In the genomic region with DNA sequence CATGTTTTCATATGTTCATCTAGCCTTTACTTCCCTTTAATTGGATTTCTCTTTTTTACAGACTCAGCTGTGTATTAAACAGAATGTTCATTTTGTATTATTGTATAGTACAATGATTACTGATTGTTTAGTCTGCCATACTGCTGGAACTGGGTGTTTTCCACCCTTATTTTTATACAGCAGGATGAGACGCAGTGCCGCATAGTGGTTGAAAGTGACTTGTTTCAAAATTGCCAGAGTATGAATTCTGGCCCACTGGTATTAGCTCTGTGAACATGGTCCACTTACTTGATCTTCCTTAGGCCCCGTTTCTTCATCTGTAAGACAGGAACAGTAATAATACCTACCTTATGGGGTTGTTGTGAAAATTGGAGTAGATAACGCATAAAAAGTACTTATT, we compare ENCODE assay signal across 1 cellular context.
TF ChIP-seq lines count a peak whose summit lies in the region.

No MANE protein-coding gene starts in this region.

TF ChIP-seq in K562, 482 proteins besides CTCF, POLR2A, EP300 and RAD21:
- TF ChIP-seq, protein P1, sequence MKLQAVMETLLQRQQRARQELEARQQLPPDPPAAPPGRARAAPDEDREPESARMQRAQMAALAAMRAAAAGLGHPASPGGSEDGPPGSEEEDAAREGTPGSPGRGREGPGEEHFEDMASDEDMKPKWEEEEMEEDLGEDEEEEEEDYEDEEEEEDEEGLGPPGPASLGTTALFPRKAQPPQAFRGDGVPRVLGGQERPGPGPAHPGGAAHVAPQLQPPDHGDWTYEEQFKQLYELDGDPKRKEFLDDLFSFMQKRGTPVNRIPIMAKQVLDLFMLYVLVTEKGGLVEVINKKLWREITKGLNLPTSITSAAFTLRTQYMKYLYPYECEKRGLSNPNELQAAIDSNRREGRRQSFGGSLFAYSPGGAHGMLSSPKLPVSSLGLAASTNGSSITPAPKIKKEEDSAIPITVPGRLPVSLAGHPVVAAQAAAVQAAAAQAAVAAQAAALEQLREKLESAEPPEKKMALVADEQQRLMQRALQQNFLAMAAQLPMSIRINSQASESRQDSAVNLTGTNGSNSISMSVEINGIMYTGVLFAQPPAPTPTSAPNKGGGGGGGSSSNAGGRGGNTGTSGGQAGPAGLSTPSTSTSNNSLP (IDR thresholded peaks at IDR 0.05; ENCODE audit: borderline replicate concordance, low read depth, low read length): peak; percentile 12; the same call in 1 of the 2 replicates
- TF ChIP-seq, protein P2, sequence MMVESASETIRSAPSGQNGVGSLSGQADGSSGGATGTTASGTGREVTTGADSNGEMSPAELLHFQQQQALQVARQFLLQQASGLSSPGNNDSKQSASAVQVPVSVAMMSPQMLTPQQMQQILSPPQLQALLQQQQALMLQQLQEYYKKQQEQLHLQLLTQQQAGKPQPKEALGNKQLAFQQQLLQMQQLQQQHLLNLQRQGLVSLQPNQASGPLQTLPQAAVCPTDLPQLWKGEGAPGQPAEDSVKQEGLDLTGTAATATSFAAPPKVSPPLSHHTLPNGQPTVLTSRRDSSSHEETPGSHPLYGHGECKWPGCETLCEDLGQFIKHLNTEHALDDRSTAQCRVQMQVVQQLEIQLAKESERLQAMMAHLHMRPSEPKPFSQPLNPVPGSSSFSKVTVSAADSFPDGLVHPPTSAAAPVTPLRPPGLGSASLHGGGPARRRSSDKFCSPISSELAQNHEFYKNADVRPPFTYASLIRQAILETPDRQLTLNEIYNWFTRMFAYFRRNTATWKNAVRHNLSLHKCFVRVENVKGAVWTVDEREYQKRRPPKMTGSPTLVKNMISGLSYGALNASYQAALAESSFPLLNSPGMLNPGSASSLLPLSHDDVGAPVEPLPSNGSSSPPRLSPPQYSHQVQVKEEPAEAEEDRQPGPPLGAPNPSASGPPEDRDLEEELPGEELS (CRISPR knock-in tag; IDR thresholded peaks at IDR 0.05; ENCODE audit: borderline replicate concordance): no peak
